1 cellular context compared by ENCODE assay signal in the genomic region with DNA sequence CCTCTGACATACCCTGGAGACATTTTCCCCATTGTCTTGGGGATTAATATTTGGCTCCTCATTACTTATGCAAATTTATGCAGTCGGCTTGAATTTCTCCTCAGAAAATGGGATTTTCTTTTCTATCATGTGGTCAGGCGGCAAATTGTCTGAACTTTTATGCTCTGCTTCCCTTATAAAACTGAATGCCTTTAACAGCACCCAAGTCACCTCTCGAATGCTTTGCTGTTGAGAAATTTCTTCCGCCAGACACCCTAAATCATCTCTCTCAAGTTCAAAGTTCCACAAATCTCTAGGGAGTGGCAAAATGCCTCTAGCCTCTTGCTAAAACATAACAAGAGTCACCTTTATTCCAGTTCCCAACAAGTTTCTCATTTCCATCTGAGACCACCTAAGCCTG. TPM values are rescaled to one million over a fixed set of nuclear protein-coding genes. Genes with fewer than 3 reads are reported as not detected.
"Had no signal": no experiment of that assay in that cellular context is flagged by ENCODE, and none has a peak within 500 bp of the region (broad histone marks: within the 10 kb centered on the region; RNA-seq: fewer than 3 reads in every experiment).

No MANE protein-coding gene starts in this region.

RNA-seq across cellular contexts. Expression of a gene that starts 27.9 kb away (rescaled TPM):
- total RNA-seq: GM12878 had no signal
